Comparison of ENCODE assay signal across 17 cellular contexts in genomic region chr1:88763649-88764406, GRCh38.
DNase-seq lines count a peak whose midpoint lies in the region; ATAC-seq and TF ChIP-seq lines count a peak whose summit lies in the region.
"Had no signal": no experiment of that assay in that cellular context is flagged by ENCODE, and none has a peak within 500 bp of the region (broad histone marks: within the 10 kb centered on the region; RNA-seq: fewer than 3 reads in every experiment).

No MANE protein-coding gene starts in this region.

- no peaks in the 10 kb centered on the region for H4K20me1 ChIP-seq in HCT116 (ENCODE audit: insufficient read depth)

- H3K9me3 ChIP-seq in HCT116 (ENCODE audit: control insufficient read depth in 1 of 2, insufficient read depth in 1 of 2, low read depth in 1 of 2, low read length in 2 of 2): no peaks in the 10 kb centered on the region
- H3K9me3 ChIP-seq in thyroid gland: no peaks in the 10 kb centered on the region
- H3K9me3 ChIP-seq: neutrophil, spleen had no signal

- DNase-seq in AG08395 (ENCODE audit: low spot score) (peak; percentile 39), HCT116 (ENCODE audit: low read depth, low spot score) (peak; percentile 6), astrocyte of the spinal cord (ENCODE audit: low read depth, low spot score) (peak; percentile 44), kidney tubule cell (ENCODE audit: low spot score) (peak; percentile 78), thyroid gland (no peak), DMS 273 (lab: John Stamatoyannopoulos, UW; ENCODE audit: unreplicated experiment) (no peak)
- DNase-seq in stimulated activated CD4-positive, alpha-beta T cell treated with anti-CD3 and anti-CD28 coated beads, Interleukin-4, amount 100 ng/mL, for 24 hours: no peak
- DNase-seq: activated naive CD4-positive, alpha-beta T cell; central memory CD4-positive, alpha-beta T cell; DMS79; NCI-H1417; NCI-H345; spleen had no signal

- POLR2A ChIA-PET in HCT116 (lab: Charles Lee): no interaction called here

- no peaks in the 10 kb centered on the region for H3K27me3 ChIP-seq in HCT116 (ENCODE audit: insufficient read depth, low read length)
- no peaks in the 10 kb centered on the region for H3K27me3 ChIP-seq in thyroid gland
- H3K27me3 ChIP-seq: neutrophil, spleen had no signal

- peak overlapping the region; percentile 61 for H3K4me2 ChIP-seq in HCT116 (ENCODE audit: low read length)

- peak overlapping the region; percentile 13; the same call in 1 of the 2 replicates for H3K27ac ChIP-seq in HCT116 (ENCODE audit: low read depth, low read length)
- no peak overlapping the region for H3K27ac ChIP-seq in thyroid gland
- H3K27ac ChIP-seq: neutrophil, spleen, VCaP had no signal

- peaks cover 40% of the 10 kb centered on the region for H3K79me2 ChIP-seq in HCT116 (ENCODE audit: insufficient read depth, low read length)

- no peak for TF ChIP-seq POLR2A in HCT116 (IDR thresholded peaks at IDR 0.05; ENCODE audit: borderline replicate concordance, extremely low read depth, insufficient read depth, insufficient read length)
- no peak for TF ChIP-seq POLR2A in thyroid gland (IDR thresholded peaks at IDR 0.05)

- H2AFZ ChIP-seq in HCT116 (ENCODE audit: low read depth, low read length, poor library complexity, severe bottlenecking): no peak overlapping the region

- CTCF ChIA-PET in HCT116 (lab: Charles Lee): no interaction called here

- H3K4me1 ChIP-seq in HCT116 (ENCODE audit: control insufficient read depth in 1 of 2, insufficient read depth in 2 of 2, low read length in 2 of 2): peaks cover 20 to 36% of the 10 kb centered on the region in 2 experiments
- no peaks in the 10 kb centered on the region for H3K4me1 ChIP-seq in thyroid gland
- H3K4me1 ChIP-seq: spleen had no signal

- H3K9me2 ChIP-seq in HCT116 (ENCODE audit: insufficient read depth): no peaks in the 10 kb centered on the region

- no peaks in the 10 kb centered on the region for H3K36me3 ChIP-seq in HCT116 (ENCODE audit: control insufficient read depth in 1 of 2, insufficient read depth in 2 of 2, low read length in 2 of 2)
- H3K36me3 ChIP-seq in thyroid gland: no peaks in the 10 kb centered on the region

- RAD21 ChIA-PET in HCT116 (lab: Charles Lee; ENCODE audit: low non-redundant PET in 1 of 2, low total read pairs in 2 of 2, uncharacterized antibody in 2 of 2, unreplicated experiment in 2 of 2): no interaction called here

- ATAC-seq in HCT116 (peak; percentile 58; the same call in 1 of the 2 replicates), HG03039 (IDR thresholded peaks at IDR 0.05; ENCODE audit: unreplicated experiment) (no peak)
- ATAC-seq: GM12878 had no signal

- in situ Hi-C loops in astrocyte of the spinal cord (cut with HindIII; ENCODE audit: low sequenced_read_pairs): no loop called here

- intact Hi-C loops in HCT116 (cut with micrococcal nuclease) (no loop called here), thyroid gland (cut with DNase I) (no loop called here)

- 74 to 82% methylated on average over 1 of the region's 1 CpG for WGBS in thyroid gland, 2 donors

- no peak for TF ChIP-seq RAD21 in HCT116 (IDR thresholded peaks at IDR 0.05; ENCODE audit: low read depth)

- no TSS peak for BruUV-seq in HCT116 (replicated peaks; lab: Mats Ljungman, UMichigan)

- TF ChIP-seq CTCF in HCT116 (IDR thresholded peaks at IDR 0.05 in 2 of 3, conservative IDR thresholded peaks at IDR 0.05 in 1 of 3; ENCODE audit: borderline replicate concordance in 1 of 3, insufficient read depth in 1 of 3, low read depth in 2 of 3, low read length in 2 of 3): no peak
- TF ChIP-seq CTCF in astrocyte of the spinal cord (IDR thresholded peaks at IDR 0.05; ENCODE audit: low read depth, low read length): no peak
- TF ChIP-seq CTCF in thyroid gland (IDR thresholded peaks at IDR 0.05): no peak

- H3K9ac ChIP-seq in HCT116 (ENCODE audit: low read length): no peak overlapping the region

- H3K4me3 ChIP-seq in HCT116 (replicated peaks in 1 of 2; ENCODE audit: low read depth in 1 of 2, low read length in 2 of 2): peak overlapping the region in 1 of 2 experiments; percentile 8; a peak in 1 of 4 replicates
- H3K4me3 ChIP-seq in astrocyte of the spinal cord (ENCODE audit: low read depth, low read length): no peak overlapping the region
- no peak overlapping the region for H3K4me3 ChIP-seq in thyroid gland (replicated peaks in 1 of 3)
- H3K4me3 ChIP-seq: GM12878, spleen had no signal

TF ChIP-seq in HCT116, 20 proteins besides CTCF, POLR2A, EP300 and RAD21:
- TF ChIP-seq SP1 (IDR thresholded peaks at IDR 0.05; ENCODE audit: low read depth) (0 out of 2 replicates have a peak, but pooled peaks have one; percentile 6), SIN3A (IDR thresholded peaks at IDR 0.05; ENCODE audit: low read depth) (0 out of 2 replicates have a peak, but pooled peaks have one; percentile 1), FOSL1 (IDR thresholded peaks at IDR 0.05; ENCODE audit: low read depth) (peak; percentile 10; the same call in 1 of the 2 replicates), POLR2AphosphoS5 (IDR thresholded peaks at IDR 0.05; ENCODE audit: low read depth, low read length) (no peak)
TF ChIP-seq in HCT116: peak in this region for 3.

Comparison
In these comparisons a context has a peak if more than half of its experiments do, and no peak if none do; other contexts are left out.
1. DNase-seq: peak in AG08395 (single experiment), HCT116 (single experiment), astrocyte of the spinal cord (single experiment) and kidney tubule cell (single experiment); none in thyroid gland (0 of 2), DMS 273 (single experiment) and stimulated activated CD4-positive, alpha-beta T cell treated with anti-CD3 and anti-CD28 coated beads, Interleukin-4, amount 100 ng/mL, for 24 hours (single experiment).